Comparison of ENCODE assay signal across 9 cellular contexts in genomic region chr3:33218446-33219174, GRCh38. TPM values are rescaled to one million over a fixed set of nuclear protein-coding genes. Genes with fewer than 3 reads are reported as not detected.
DNase-seq lines count a peak whose midpoint lies in the region; ATAC-seq, FAIRE-seq and TF ChIP-seq lines count a peak whose summit lies in the region.
"Had no signal": no experiment of that assay in that cellular context is flagged by ENCODE, and none has a peak within 500 bp of the region (broad histone marks: within the 10 kb centered on the region; RNA-seq: fewer than 3 reads in every experiment).

Gene SUSD5, minus strand, starts transcription at chr3:33218810. Its CDS starts 13 bp downstream, at chr3:33218797.

- peaks cover 40 to 52% of the 10 kb centered on the region in 2 experiments for H3K27me3 ChIP-seq in K562 (ENCODE audit: control insufficient read depth in 2 of 2, insufficient read depth in 2 of 2, low read length in 2 of 2)
- peaks cover 20% of the 10 kb centered on the region for H3K27me3 ChIP-seq in suprapubic skin

- no peaks in the 10 kb centered on the region; the same call in 1 of the 2 replicates for H4K20me1 ChIP-seq in K562 (replicated peaks; ENCODE audit: control insufficient read depth, insufficient read depth, low read length)

- POLR2A ChIA-PET in HEK293 (lab: Yijun Ruan, JAX) (interaction anchor here (0.6 kb wide), 1 partner anchor 151 kb away, joined by 5 read pairs; no protein-coding TSS in a partner anchor), K562 (lab: Yijun Ruan, JAX) (interaction anchor here (1.0 to 1.1 kb wide), 2 partner anchors 12 to 31 kb away, joined by 3 read pairs; no protein-coding TSS in a partner anchor)

- H3K9ac ChIP-seq in K562 (ENCODE audit: insufficient read depth in 1 of 2, low read depth in 2 of 2, low read length in 2 of 2): no peak within 1 kb of the TSS
- H3K9ac ChIP-seq in kidney (ENCODE audit: low read length in 2 of 2): no peak within 1 kb of the TSS

- H3K36me3 ChIP-seq in HEK293 (ENCODE audit: control insufficient read depth in 2 of 2, insufficient read depth in 1 of 2, low read length in 2 of 2) (peaks cover 0 to 3% of the 10 kb centered on the region in 2 experiments; a peak in 2 of 3 replicates), K562 (ENCODE audit: control insufficient read depth, insufficient read depth, low read length) (no peaks in the 10 kb centered on the region), kidney (ENCODE audit: control insufficient read depth in 1 of 2, insufficient read depth in 2 of 2, low read length in 2 of 2) (no peaks in the 10 kb centered on the region), suprapubic skin (no peaks in the 10 kb centered on the region)

- 26% methylated on average over 62 of the region's 90 CpGs for WGBS in K562 (ENCODE audit: insufficient coverage, low coverage, missing lambda C conversion rate)
- 0% methylated on average over 5 of the region's 90 CpGs for WGBS in suprapubic skin

- ATAC-seq in K562 (no peak), GM21390 (IDR thresholded peaks at IDR 0.05; ENCODE audit: unreplicated experiment) (no peak), HG03095 (IDR thresholded peaks at IDR 0.05; ENCODE audit: unreplicated experiment) (no peak)

- FAIRE-seq in K562 (lab: Jason Lieb, UNC) (no peak), kidney (lab: Jason Lieb, UNC) (no peak)

- no peak for TF ChIP-seq POLR2A in K562 (conservative IDR thresholded peaks at IDR 0.05)
- no peak for TF ChIP-seq POLR2A in suprapubic skin (IDR thresholded peaks at IDR 0.05)

- TF ChIP-seq CTCF in HEK293 (tag by site-specific recombination; IDR thresholded peaks at IDR 0.05): no peak
- no peak for TF ChIP-seq CTCF in K562 (IDR thresholded peaks at IDR 0.05 in 2 of 3, conservative IDR thresholded peaks at IDR 0.05 in 1 of 3; ENCODE audit: insufficient read depth in 2 of 3, low read depth in 1 of 3, low read length in 3 of 3)
- no peak for TF ChIP-seq CTCF in kidney (IDR thresholded peaks at IDR 0.05; ENCODE audit: borderline replicate concordance, extremely low read depth, insufficient read depth)
- TF ChIP-seq CTCF in suprapubic skin (IDR thresholded peaks at IDR 0.05): no peak

- TF ChIP-seq EP300 in K562 (IDR thresholded peaks at IDR 0.05; ENCODE audit: low read length) (no peak), suprapubic skin (IDR thresholded peaks at IDR 0.05) (no peak)

- in situ Hi-C loops in K562 (cut with MboI): no loop called here

- peak; percentile 28 for DNase-seq in A172 (ENCODE audit: low spot score)
- DNase-seq in K562 (ENCODE audit: extremely low read depth in 1 of 4, low spot score in 3 of 4): no peak
- DNase-seq in kidney: peak; percentile 63
- DNase-seq in suprapubic skin (ENCODE audit: low spot score in 2 of 2): no peak
- no peak for DNase-seq in superior temporal gyrus (ENCODE audit: extremely low spot score)

- H3K4me1 ChIP-seq in HEK293 (ENCODE audit: control insufficient read depth, insufficient read depth, low read length) (no peaks in the 10 kb centered on the region), K562 (replicated peaks in 1 of 2; ENCODE audit: control insufficient read depth in 2 of 2, insufficient read depth in 2 of 2, low read length in 2 of 2) (peaks cover 0 to 6% of the 10 kb centered on the region in 2 experiments; a peak in 1 of 5 replicates), kidney (ENCODE audit: control insufficient read depth in 1 of 2, insufficient read depth in 1 of 2, low read depth in 1 of 2, low read length in 2 of 2) (no peaks in the 10 kb centered on the region), suprapubic skin (peaks cover 14% of the 10 kb centered on the region)

- H2AFZ ChIP-seq in K562 (ENCODE audit: low read depth, low read length): no peak within 1 kb of the TSS

- BruUV-seq in K562 (replicated peaks; lab: Mats Ljungman, UMichigan): no TSS peak

- no peaks in the 10 kb centered on the region for H3K9me3 ChIP-seq in HEK293 (ENCODE audit: control insufficient read depth, insufficient read depth, low read depth, low read length)
- H3K9me3 ChIP-seq in K562 (replicated peaks; ENCODE audit: control insufficient read depth, insufficient read depth, low read depth, low read length): no peaks in the 10 kb centered on the region
- H3K9me3 ChIP-seq in kidney (ENCODE audit: control insufficient read depth in 1 of 2, low read length in 2 of 2): no peaks in the 10 kb centered on the region
- H3K9me3 ChIP-seq in suprapubic skin: no peaks in the 10 kb centered on the region

- no peak for TF ChIP-seq RAD21 in K562 (CRISPR knock-in tag; conservative IDR thresholded peaks at IDR 0.05 in 1 of 2, IDR thresholded peaks at IDR 0.05 in 1 of 2)

- no peaks in the 10 kb centered on the region for H3K79me2 ChIP-seq in K562 (ENCODE audit: control insufficient read depth, insufficient read depth, low read length)

- peak within 1 kb of the TSS; percentile 68 for H3K4me3 ChIP-seq in HEK293 (ENCODE audit: low read depth, low read length)
- H3K4me3 ChIP-seq in K562: no peak within 1 kb of the TSS
- peak within 1 kb of the TSS in 1 of 2 donors; percentile 14 for H3K4me3 ChIP-seq in kidney (ENCODE audit: low read length in 2 of 2)
- H3K4me3 ChIP-seq in suprapubic skin: peak within 1 kb of the TSS; percentile 54

- CTCF ChIA-PET in HEK293 (lab: Yijun Ruan, JAX): interaction anchor here (1.0 kb wide), 1 partner anchor 87 kb away, joined by 3 read pairs; no protein-coding TSS in a partner anchor
- CTCF ChIA-PET in K562 (lab: Yijun Ruan, JAX; ENCODE audit: low intra/inter-chr PET ratio): no interaction called here

- intact Hi-C loops in K562 (cut with micrococcal nuclease): no loop called here
- intact Hi-C loops in kidney (cut with DNase I): no loop called here

- peak within 1 kb of the TSS; percentile 8; the same call in 1 of the 2 replicates for H3K27ac ChIP-seq in HEK293 (ENCODE audit: extremely low read depth, low read depth, low read length)
- no peak within 1 kb of the TSS for H3K27ac ChIP-seq in K562 (ENCODE audit: extremely low read depth, low read depth, low read length)
- no peak within 1 kb of the TSS for H3K27ac ChIP-seq in kidney (ENCODE audit: low read depth in 2 of 2, low read length in 2 of 2)
- peak within 1 kb of the TSS; percentile 8 for H3K27ac ChIP-seq in suprapubic skin

- H3K4me2 ChIP-seq in K562 (ENCODE audit: insufficient read depth, low read length): no peak within 1 kb of the TSS

- H3K9me1 ChIP-seq in K562 (ENCODE audit: control insufficient read depth, insufficient read depth, low read length): no peaks in the 10 kb centered on the region

TF ChIP-seq in HEK293, 187 proteins besides CTCF, POLR2A, EP300 and RAD21 (continues in another document):
- 0 out of 2 replicates have a peak, but pooled peaks have one; percentile 44 for TF ChIP-seq PRDM4 (tag by site-specific recombination; IDR thresholded peaks at IDR 0.05)

TF ChIP-seq in K562, 482 proteins besides CTCF, POLR2A, EP300 and RAD21:
- TF ChIP-seq SRSF7 (optimal IDR thresholded peaks at IDR 0.05; ENCODE audit: low read depth, low read length): peak; percentile 68
- TF ChIP-seq NCOA6 (IDR thresholded peaks at IDR 0.05): no peak

RNA-seq across cellular contexts. Expression of gene SUSD5, which starts in this region (rescaled TPM):
- 11.6 and 12.8 TPM in 2 replicates for total RNA-seq in A172 (2014; rRNA removed; shearing (Covaris generic))
- not detected in 2 replicates for total RNA-seq in K562 (2011; cell fraction: chromatin; rRNA removed; ENCODE audit: low replicate concordance)
- total RNA-seq in K562 (2011; cell fraction: nucleolus; rRNA removed): not detected in 2 replicates
- not detected in 2 replicates for total RNA-seq in K562 (2011; cell fraction: nucleoplasm; rRNA removed)
- total RNA-seq in K562 (2014; rRNA removed) (not detected in 2 replicates), K562 (2014; rRNA removed; fragmentation: Illumina TruSeq; extraction: Trizol) (not detected in 2 replicates), K562 (2015; rRNA removed; fragmentation: Illumina TruSeq; extraction: Trizol) (not detected in 2 replicates), K562 (2021) (not detected in 2 replicates), kidney (13.8 TPM), suprapubic skin (1 to 10 TPM in 3 of 4 donors, under 1 TPM in 1; 0.60 to 2.6 (median 1.4) TPM)
- polyA plus RNA-seq in K562 (2011; rRNA removed) (not detected in 2 replicates), K562 (2014; fragmentation: Illumina TruSeq; extraction: Trizol) (not detected in 2 replicates), K562 (2014; fragmentation: Nextera tagmentation; extraction: Ambion mirVana) (not detected), K562 (2014; rRNA removed) (not detected in 2 replicates), kidney (ENCODE audit: insufficient read depth, low read depth, low replicate concordance) (1.2 TPM)
- not detected in 2 replicates for polyA plus RNA-seq in K562 (2011; cell fraction: cytosol; rRNA removed)
- not detected in 2 replicates for polyA plus RNA-seq in K562 (2011; cell fraction: nucleus; rRNA removed)
- 0.03 TPM in 1 of 2 replicates, not detected in the other for polyA plus RNA-seq in K562 (2012)
- polyA minus RNA-seq in K562 (2011; rRNA and poly(A)+ RNA removed): not detected in 2 replicates
- not detected in 2 replicates for polyA minus RNA-seq in K562 (2011; cell fraction: cytosol; rRNA and poly(A)+ RNA removed)
- not detected in 2 replicates for polyA minus RNA-seq in K562 (2011; cell fraction: nucleus; rRNA and poly(A)+ RNA removed)
- total RNA-seq: activated naive CD4-positive, alpha-beta T cell treated with anti-CD3 and anti-CD28 coated beads, Interleukin-2, amount 50 U/mL, for 72 hours had no signal

Comparison
In these comparisons a context has a peak if more than half of its experiments do, and no peak if none do; other contexts are left out.
1. DNase-seq: peak in A172 (single experiment) and kidney (single experiment); none in K562 (0 of 4), suprapubic skin (0 of 2) and superior temporal gyrus (single experiment).
2. H3K27ac ChIP-seq: peak in HEK293 (single experiment) and suprapubic skin (single experiment); none in K562 (single experiment) and kidney (0 of 2).